ENCODE assay signal across 9 cellular contexts in genomic region chr1:109508873-109509175, GRCh38. TPM values are rescaled to one million over a fixed set of nuclear protein-coding genes. Genes with fewer than 3 reads are reported as not detected.
DNase-seq lines count a peak whose midpoint lies in the region; TF ChIP-seq lines count a peak whose summit lies in the region.
"Had no signal": no experiment of that assay in that cellular context is flagged by ENCODE, and none has a peak within 500 bp of the region (broad histone marks: within the 10 kb centered on the region; RNA-seq: fewer than 3 reads in every experiment).

No MANE protein-coding gene starts in this region.

- no peak for TF ChIP-seq POLR2A in vagina (IDR thresholded peaks at IDR 0.05)

- H3K4me1 Mint-ChIP-seq in activated naive CD4-positive, alpha-beta T cell treated with anti-CD3 and anti-CD28 coated beads, Interleukin-2, amount 50 U/mL, for 24 hours = peaks cover 69% of the 10 kb centered on the region

- intact Hi-C loops in vagina (cut with DNase I) = no loop called here

- no peak for DNase-seq in activated naive CD4-positive, alpha-beta T cell treated with Interleukin-2 at 50 U/mL for 16 hours
- DNase-seq in choroid plexus epithelial cell (ENCODE audit: low read depth) (no peak), vagina (ENCODE audit: extremely low spot score in 2 of 2) (no peak), medulla oblongata (ENCODE audit: extremely low spot score) (no peak), NCI-H774 (lab: John Stamatoyannopoulos, UW) (no peak), DMS53 (lab: John Stamatoyannopoulos, UW) (no peak)

- peak overlapping the region; percentile 77 for H3K4me3 Mint-ChIP-seq in activated naive CD4-positive, alpha-beta T cell treated with anti-CD3 and anti-CD28 coated beads, Interleukin-2, amount 50 U/mL, for 24 hours

- H3K36me3 ChIP-seq in mucosa of stomach (ENCODE audit: control insufficient read depth, insufficient read depth, low read length) = no peaks in the 10 kb centered on the region
- H3K36me3 ChIP-seq in vagina = no peaks in the 10 kb centered on the region

- H3K27ac ChIP-seq in vagina = peak overlapping the region; percentile 70

- peaks cover 8% of the 10 kb centered on the region for H3K36me3 Mint-ChIP-seq in activated naive CD4-positive, alpha-beta T cell treated with anti-CD3 and anti-CD28 coated beads, Interleukin-2, amount 50 U/mL, for 24 hours

- H3K27me3 Mint-ChIP-seq in activated naive CD4-positive, alpha-beta T cell treated with anti-CD3 and anti-CD28 coated beads, Interleukin-2, amount 50 U/mL, for 24 hours = no peaks in the 10 kb centered on the region

- TF ChIP-seq CTCF in choroid plexus epithelial cell (conservative IDR thresholded peaks at IDR 0.05; ENCODE audit: low read depth, low read length) (no peak), vagina (IDR thresholded peaks at IDR 0.05) (no peak)

- H3K9ac ChIP-seq in mucosa of stomach (ENCODE audit: low read length) = peak overlapping the region; percentile 50

- H3K27me3 ChIP-seq in mucosa of stomach (ENCODE audit: control insufficient read depth, insufficient read depth, low read length) (peaks cover 4% of the 10 kb centered on the region), vagina (no peaks in the 10 kb centered on the region)

- no peaks in the 10 kb centered on the region for H3K9me3 ChIP-seq in mucosa of stomach (ENCODE audit: control insufficient read depth, low read length)
- H3K9me3 ChIP-seq in vagina = no peaks in the 10 kb centered on the region

- H3K9me3 Mint-ChIP-seq in activated naive CD4-positive, alpha-beta T cell treated with anti-CD3 and anti-CD28 coated beads, Interleukin-2, amount 50 U/mL, for 24 hours = no peaks in the 10 kb centered on the region

- H3K4me1 ChIP-seq in mucosa of stomach (ENCODE audit: control insufficient read depth, insufficient read depth, low read length) (peaks cover 9% of the 10 kb centered on the region), vagina (peaks cover 25% of the 10 kb centered on the region)

- peak overlapping the region; percentile 64 for H3K4me3 ChIP-seq in choroid plexus epithelial cell (ENCODE audit: low read depth, low read length)
- H3K4me3 ChIP-seq in mucosa of stomach (ENCODE audit: low read length) = no peak overlapping the region
- H3K4me3 ChIP-seq in vagina = peak overlapping the region; percentile 77 to 87

- peak overlapping the region; percentile 73 for H3K27ac Mint-ChIP-seq in activated naive CD4-positive, alpha-beta T cell treated with anti-CD3 and anti-CD28 coated beads, Interleukin-2, amount 50 U/mL, for 24 hours

RNA-seq across cellular contexts. Expression of gene AMIGO1, which starts 0.7 kb away (rescaled TPM):
- total RNA-seq in vagina = 6.4 TPM

RNA-seq across cellular contexts. Expression of gene CYB561D1, which starts 14.9 kb away (rescaled TPM):
- 8.3 TPM for total RNA-seq in vagina

RNA-seq across cellular contexts. Expression of gene ATXN7L2, which starts 25.1 kb away (rescaled TPM):
- 4.9 TPM for total RNA-seq in vagina

RNA-seq across cellular contexts. Expression of gene GPR61, which starts 30.8 kb away (rescaled TPM):
- total RNA-seq in vagina = not detected
- total RNA-seq: Daoy had no signal

RNA-seq across cellular contexts. Expression of gene GNAI3, which starts 39.6 kb away (rescaled TPM):
- 4.9 TPM for total RNA-seq in vagina
